In genomic region chr17:82105417-82105881, GRCh38 we compare ENCODE assay signal across 8 cellular contexts.
A peak's percentile ranks its signal among the peaks of the same experiment; 100 is the strongest.
DNase-seq lines count a peak whose midpoint lies in the region; TF ChIP-seq lines count a peak whose summit lies in the region.

No MANE protein-coding gene starts in this region.

- no peaks in the 10 kb centered on the region for H3K27me3 ChIP-seq in HL-60 (ENCODE audit: insufficient read depth, poor library complexity, severe bottlenecking)
- H3K27me3 ChIP-seq in adipocyte (replicated peaks; ENCODE audit: control insufficient read depth, insufficient read depth, low read length): no peaks in the 10 kb centered on the region
- no peaks in the 10 kb centered on the region for H3K27me3 ChIP-seq in mucosa of stomach (ENCODE audit: control insufficient read depth, insufficient read depth, low read length)

- peaks cover 51% of the 10 kb centered on the region for H3K4me1 ChIP-seq in adipocyte (ENCODE audit: control insufficient read depth, insufficient read depth, low read length)
- peaks cover 64% of the 10 kb centered on the region for H3K4me1 ChIP-seq in mucosa of stomach (ENCODE audit: control insufficient read depth, insufficient read depth, low read length)

- H3K4me3 ChIP-seq in HL-60 (replicated peaks; ENCODE audit: insufficient read depth, low read length) (peak overlapping the region; percentile 27), adipocyte (ENCODE audit: low read length) (no peak overlapping the region), mucosa of stomach (ENCODE audit: low read length) (no peak overlapping the region)

- DNase-seq in HL-60 (ENCODE audit: low read depth in 1 of 2, low spot score in 1 of 2): no peak
- no peak for DNase-seq in adipocyte (ENCODE audit: low read depth)
- no peak for DNase-seq in iPS-NIHi11 (ENCODE audit: low spot score)
- no peak for DNase-seq in hypothalamus (lab: John Stamatoyannopoulos, UW)
- DNase-seq in retina: no peak
- no peak for DNase-seq in cerebellar cortex (ENCODE audit: low spot score)

- TF ChIP-seq CTCF in 22Rv1 (IDR thresholded peaks at IDR 0.05): no peak
- TF ChIP-seq CTCF in HL-60 (IDR thresholded peaks at IDR 0.05; ENCODE audit: insufficient read depth, low read length): no peak

- H3K9me3 ChIP-seq in adipocyte (ENCODE audit: control insufficient read depth, low read length): no peaks in the 10 kb centered on the region
- no peaks in the 10 kb centered on the region for H3K9me3 ChIP-seq in mucosa of stomach (ENCODE audit: control insufficient read depth, low read length)

- H3K9ac ChIP-seq in adipocyte (ENCODE audit: low read length) (peak overlapping the region; percentile 48), mucosa of stomach (ENCODE audit: low read length) (peak overlapping the region; percentile 67)

- peaks cover 5% of the 10 kb centered on the region for H3K36me3 ChIP-seq in adipocyte (ENCODE audit: control insufficient read depth, insufficient read depth, low read length, severe bottlenecking)
- H3K36me3 ChIP-seq in mucosa of stomach (ENCODE audit: control insufficient read depth, insufficient read depth, low read length): no peaks in the 10 kb centered on the region

- H3K27ac ChIP-seq in 22Rv1 (peak overlapping the region; percentile 97), HL-60 (replicated peaks) (peak overlapping the region; percentile 88)
